8 cellular contexts compared by ENCODE assay signal in genomic region chr5:126443374-126443851, GRCh38. TPM values are rescaled to one million over a fixed set of nuclear protein-coding genes. Genes with fewer than 3 reads are reported as not detected.
DNase-seq lines count a peak whose midpoint lies in the region; ATAC-seq and TF ChIP-seq lines count a peak whose summit lies in the region.

No MANE protein-coding gene starts in this region.

- H3K4me3 ChIP-seq in mucosa of descending colon: no peak overlapping the region

- no peaks in the 10 kb centered on the region for H3K27me3 Mint-ChIP-seq in activated T-cell treated with anti-CD3 and anti-CD28 coated beads, Interleukin-2, amount 50 U/mL, for 24 hours
- H3K27me3 Mint-ChIP-seq in T-cell (no peaks in the 10 kb centered on the region), glutamatergic neuron (ENCODE audit: unreplicated experiment) (no peaks in the 10 kb centered on the region)

- no peaks in the 10 kb centered on the region for H3K36me3 ChIP-seq in mucosa of descending colon (ENCODE audit: low read depth)

- POLR2A ChIA-PET in T-cell (lab: Charles Lee): no interaction called here

- peak; percentile 90 for ATAC-seq in HG02763 (IDR thresholded peaks at IDR 0.05; ENCODE audit: unreplicated experiment)
- ATAC-seq in T-cell (replicated peaks in 1 of 4): peak in 1 of 4 experiments; percentile 31
- peak; percentile 58 for ATAC-seq in stimulated activated naive CD8-positive, alpha-beta T cell treated with anti-CD3 and anti-CD28 coated beads, Interleukin-15, Interleukin-2, amounts not matched to agents 100 U/mL and 50 U/mL, for 24 hours
- no peak for ATAC-seq in mucosa of descending colon

- H3K9me3 Mint-ChIP-seq in activated T-cell treated with anti-CD3 and anti-CD28 coated beads, Interleukin-2, amount 50 U/mL, for 24 hours: peaks cover 6% of the 10 kb centered on the region
- H3K9me3 Mint-ChIP-seq in T-cell (peaks cover 0 to 7% (median 5%) of the 10 kb centered on the region in 3 donors), glutamatergic neuron (ENCODE audit: unreplicated experiment) (no peaks in the 10 kb centered on the region)

- peaks cover 14% of the 10 kb centered on the region for H3K4me1 ChIP-seq in mucosa of descending colon (ENCODE audit: low read depth)

- peaks cover 31% of the 10 kb centered on the region for H3K36me3 Mint-ChIP-seq in activated T-cell treated with anti-CD3 and anti-CD28 coated beads, Interleukin-2, amount 50 U/mL, for 24 hours (ENCODE audit: low read depth)
- H3K36me3 Mint-ChIP-seq in T-cell: peaks cover 6% of the 10 kb centered on the region
- no peaks in the 10 kb centered on the region for H3K36me3 Mint-ChIP-seq in glutamatergic neuron (ENCODE audit: unreplicated experiment)

- TF ChIP-seq CTCF in glutamatergic neuron (IDR thresholded peaks at IDR 0.05; ENCODE audit: partially characterized antibody, unreplicated experiment) (no peak), mucosa of descending colon (IDR thresholded peaks at IDR 0.05) (no peak)

- intact Hi-C loops in mucosa of descending colon (cut with DNase I, micrococcal nuclease): no loop called here

- CTCF ChIA-PET in T-cell (lab: Charles Lee): no interaction called here

- H3K27ac Mint-ChIP-seq in activated T-cell treated with anti-CD3 and anti-CD28 coated beads, Interleukin-2, amount 50 U/mL, for 24 hours: peak overlapping the region; percentile 88
- H3K27ac Mint-ChIP-seq in T-cell: peak overlapping the region; percentile 69 to 80
- H3K27ac Mint-ChIP-seq in glutamatergic neuron (ENCODE audit: unreplicated experiment): no peak overlapping the region

- no peak for DNase-seq in activated T-cell treated with anti-CD3 and anti-CD28 coated beads, Interleukin-2, amount 50 U/mL, for 24 hours
- DNase-seq in activated T-cell treated with anti-CD3 and anti-CD28 coated beads for 4 hours: no peak
- DNase-seq in T-cell: no peak
- DNase-seq in stimulated activated naive CD8-positive, alpha-beta T cell treated with anti-CD3 and anti-CD28 coated beads, Interleukin-15, Interleukin-2, amounts not matched to agents 100 U/mL and 50 U/mL, for 24 hours: no peak
- DNase-seq in NCI-H526 (lab: John Stamatoyannopoulos, UW): no peak
- no peak for DNase-seq in glutamatergic neuron
- DNase-seq in mucosa of descending colon: no peak

- no peaks in the 10 kb centered on the region for H3K9me3 ChIP-seq in mucosa of descending colon

- H3K4me3 Mint-ChIP-seq in activated T-cell treated with anti-CD3 and anti-CD28 coated beads, Interleukin-2, amount 50 U/mL, for 24 hours: peak overlapping the region; percentile 38
- peak overlapping the region in 1 of 3 donors; percentile 46 for H3K4me3 Mint-ChIP-seq in T-cell
- H3K4me3 Mint-ChIP-seq in glutamatergic neuron (ENCODE audit: unreplicated experiment): no peak overlapping the region

- H3K4me1 Mint-ChIP-seq in activated T-cell treated with anti-CD3 and anti-CD28 coated beads, Interleukin-2, amount 50 U/mL, for 24 hours (ENCODE audit: low read depth): peaks cover 63% of the 10 kb centered on the region
- H3K4me1 Mint-ChIP-seq in T-cell (peaks cover 49 to 57% (median 50%) of the 10 kb centered on the region in 3 donors), glutamatergic neuron (ENCODE audit: low read depth, unreplicated experiment) (peaks cover 2% of the 10 kb centered on the region)

RNA-seq across cellular contexts. Expression of gene GRAMD2B, which starts 20.2 kb away (rescaled TPM):
- 10 to 100 TPM in 1 of 5 donors, 1 to 10 TPM in 4; 5.7 to 14.1 (median 6.0) TPM for total RNA-seq in T-cell
- 0.69 TPM for total RNA-seq in glutamatergic neuron (ENCODE audit: unreplicated experiment)
- total RNA-seq in mucosa of descending colon: 10 to 100 TPM; 44.8 to 83.3 (median 55.6) TPM
